12 cellular contexts compared by ENCODE assay signal in genomic region chr1:67436511-67437057, GRCh38. TPM values are rescaled to one million over a fixed set of nuclear protein-coding genes. Genes with fewer than 3 reads are reported as not detected.
DNase-seq lines count a peak whose midpoint lies in the region; ATAC-seq and TF ChIP-seq lines count a peak whose summit lies in the region.
"Had no signal": no experiment of that assay in that cellular context is flagged by ENCODE, and none has a peak within 500 bp of the region (broad histone marks: within the 10 kb centered on the region; RNA-seq: fewer than 3 reads in every experiment).

No MANE protein-coding gene starts in this region.

- no peak for ATAC-seq in HG03025 (IDR thresholded peaks at IDR 0.05; ENCODE audit: low FRiP score, unreplicated experiment)
- ATAC-seq in HG03469 (IDR thresholded peaks at IDR 0.05; ENCODE audit: unreplicated experiment) = no peak

- no peaks in the 10 kb centered on the region for H3K36me3 ChIP-seq in ascending aorta
- H3K36me3 ChIP-seq: HAP-1 had no signal

- intact Hi-C loops in ascending aorta (cut with DNase I) = loop anchor here (10.0 kb wide), 3 partner anchors 318 to 512 kb away; partner anchors contain the start of genes DNAI4 and MIER1

- H3K27me3 ChIP-seq in HL-60 (ENCODE audit: insufficient read depth, poor library complexity, severe bottlenecking) (no peaks in the 10 kb centered on the region), ascending aorta (no peaks in the 10 kb centered on the region)

- TF ChIP-seq POLR2A in NB4 (IDR thresholded peaks at IDR 0.05; ENCODE audit: extremely low read depth, insufficient read length) = no peak

- no peaks in the 10 kb centered on the region for H3K9me3 ChIP-seq in ascending aorta
- H3K9me3 ChIP-seq: HAP-1 had no signal

- peak overlapping the region; percentile 61 for H3K27ac ChIP-seq in C4-2B
- H3K27ac ChIP-seq in HL-60 (replicated peaks) = peak overlapping the region; percentile 13; the same call in 1 of the 2 replicates
- peak overlapping the region; percentile 37 for H3K27ac ChIP-seq in VCaP
- H3K27ac ChIP-seq in ascending aorta = no peak overlapping the region

- H3K4me3 ChIP-seq in HL-60 (replicated peaks; ENCODE audit: insufficient read depth, low read length) (no peak overlapping the region), NB4 (ENCODE audit: low read depth, low read length) (no peak overlapping the region), ascending aorta (no peak overlapping the region)
- H3K4me3 ChIP-seq: HAP-1 had no signal

- H3K4me1 ChIP-seq in ascending aorta = peaks cover 0 to 26% of the 10 kb centered on the region in 2 donors

- no peak for TF ChIP-seq CTCF in C4-2B (conservative IDR thresholded peaks at IDR 0.05)
- no peak for TF ChIP-seq CTCF in HL-60 (IDR thresholded peaks at IDR 0.05; ENCODE audit: insufficient read depth, low read length)
- no peak for TF ChIP-seq CTCF in NB4 (IDR thresholded peaks at IDR 0.05; ENCODE audit: low read depth, low read length)
- no peak for TF ChIP-seq CTCF in VCaP (conservative IDR thresholded peaks at IDR 0.05)
- TF ChIP-seq CTCF in ascending aorta (IDR thresholded peaks at IDR 0.05) = no peak

- DNase-seq in HL-60 (ENCODE audit: low read depth in 1 of 2, low spot score in 1 of 2) = no peak
- DNase-seq in NB4 (ENCODE audit: low read depth) = peak; percentile 10
- DNase-seq in DMS53 (lab: John Stamatoyannopoulos, UW) = no peak
- no peak for DNase-seq in ascending aorta (ENCODE audit: low spot score in 2 of 2)
- DNase-seq: CD4-positive, CD25-positive, alpha-beta regulatory T cell; EL; KBM-7 had no signal

RNA-seq across cellular contexts. Expression of gene SERBP1, which starts 6.4 kb away (rescaled TPM):
- total RNA-seq in ascending aorta = 125 TPM

Comparison
In these comparisons a context has a peak if more than half of its experiments do, and no peak if none do; other contexts are left out.
1. H3K27ac ChIP-seq: peak in C4-2B (single experiment), HL-60 (single experiment) and VCaP (single experiment); none in ascending aorta (0 of 2).